ENCODE assay signal across 17 cellular contexts in the genomic region with DNA sequence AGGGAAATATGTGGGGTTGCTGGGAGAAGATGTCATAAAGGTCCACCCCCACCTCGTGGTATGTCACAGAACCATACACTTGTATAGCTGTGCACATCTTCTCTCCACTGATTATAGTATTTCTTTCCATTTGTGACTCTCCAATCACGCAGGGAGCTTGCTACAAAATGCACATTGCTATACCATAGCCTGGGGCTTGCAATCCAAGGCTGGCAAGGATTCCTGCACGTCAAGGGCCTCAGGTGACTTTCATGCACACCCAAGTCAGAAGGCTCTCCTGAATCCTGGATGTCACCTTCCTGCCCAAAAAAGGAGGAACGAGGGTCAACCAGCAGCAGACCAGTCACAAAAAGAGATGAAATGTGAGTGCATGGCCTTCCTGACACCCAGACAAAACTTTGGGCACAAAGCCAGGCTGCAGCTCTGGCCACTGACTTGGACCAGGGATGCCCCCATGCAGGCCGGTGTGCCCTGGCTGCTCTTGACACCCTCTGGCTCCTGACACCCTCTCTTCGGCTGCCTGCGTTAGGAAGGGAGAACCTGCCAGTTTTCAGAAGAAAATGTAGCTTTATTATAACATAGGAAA. TPM values are rescaled to one million over a fixed set of nuclear protein-coding genes. Genes with fewer than 3 reads are reported as not detected.
DNase-seq lines count a peak whose midpoint lies in the region; TF ChIP-seq lines count a peak whose summit lies in the region.
"Had no signal": no experiment of that assay in that cellular context is flagged by ENCODE, and none has a peak within 500 bp of the region (broad histone marks: within the 10 kb centered on the region; RNA-seq: fewer than 3 reads in every experiment).

No MANE protein-coding gene starts in this region.

- H2BK12ac ChIP-seq in H9 (ENCODE audit: insufficient read length, low read depth, low read length): no peak overlapping the region

- no peak for DNase-seq in activated naive CD4-positive, alpha-beta T cell treated with anti-CD3 and anti-CD28 coated beads, Interleukin-2, amount 10 ng/mL, durations not matched to agents 7 days and 5 days
- DNase-seq in activated naive CD4-positive, alpha-beta T cell treated with Interleukin-2 at 50 U/mL for 16 hours: no peak
- no peak for DNase-seq in H9
- peak; percentile 48 for DNase-seq in islet precursor cell
- DNase-seq in NCI-H510A (lab: John Stamatoyannopoulos, UW): no peak
- DNase-seq in immature natural killer cell: no peak
- DNase-seq in GOT3 (lab: John Stamatoyannopoulos, UW): no peak
- DNase-seq: GDM1, HCEC 1CT, MV-4-11, NCI-H2081 treated with DMSO at 0.1 percent for 48 hours, NCI-H2171 treated with DMSO at 0.1 percent for 48 hours, PC-9, RPMI8226 had no signal

- no peak overlapping the region for H2BK15ac ChIP-seq in H9 (ENCODE audit: low read depth, low read length)

- no peak overlapping the region for H3K56ac ChIP-seq in H9 (ENCODE audit: insufficient read length, low read depth, low read length)

- no peaks in the 10 kb centered on the region for H4K20me1 ChIP-seq in H9 (ENCODE audit: control insufficient read depth, insufficient read depth, insufficient read length)

- no peak overlapping the region for H2AK5ac ChIP-seq in H9 (ENCODE audit: insufficient read length, low read length)

- H3K9me3 Mint-ChIP-seq in activated naive CD4-positive, alpha-beta T cell treated with anti-CD3 and anti-CD28 coated beads, Interleukin-2, amount 10 ng/mL, durations not matched to agents 7 days and 5 days: no peaks in the 10 kb centered on the region
- H3K9me3 Mint-ChIP-seq in H9 (peaks cover 0 to 5% of the 10 kb centered on the region in 2 experiments; a peak in 2 of 5 replicates), immature natural killer cell (no peaks in the 10 kb centered on the region)

- no peak overlapping the region for H2AFZ ChIP-seq in H9 (ENCODE audit: low read length)
- H2AFZ ChIP-seq: PC-9 had no signal

- no peak overlapping the region for H3K4me3 Mint-ChIP-seq in activated naive CD4-positive, alpha-beta T cell treated with anti-CD3 and anti-CD28 coated beads, Interleukin-2, amount 10 ng/mL, durations not matched to agents 7 days and 5 days
- H3K4me3 Mint-ChIP-seq in H9 (no peak overlapping the region), immature natural killer cell (no peak overlapping the region)

- H3K23me2 ChIP-seq in H9 (ENCODE audit: insufficient read length, low read depth, low read length, poor library complexity, severe bottlenecking): no peaks in the 10 kb centered on the region

- H3K27ac Mint-ChIP-seq in activated naive CD4-positive, alpha-beta T cell treated with anti-CD3 and anti-CD28 coated beads, Interleukin-2, amount 10 ng/mL, durations not matched to agents 7 days and 5 days: peak overlapping the region; percentile 52
- H3K27ac Mint-ChIP-seq in H9 (peak overlapping the region in 1 of 3 experiments; percentile 55; a peak in 1 of 7 replicates), immature natural killer cell (no peak overlapping the region)

- no peak overlapping the region for H3K9ac ChIP-seq in H9 (ENCODE audit: extremely low read depth, insufficient read length, low read length)

- no peak overlapping the region for H3K27ac ChIP-seq in H9 (ENCODE audit: insufficient read length, low read depth, low read length)
- H3K27ac ChIP-seq: A549, PC-9 had no signal

- WGBS in H9 (ENCODE audit: extremely low coverage, insufficient read length, low lambda C conversion rate): no CpG with 5 or more reads among the region's 7 CpGs

- no peaks in the 10 kb centered on the region for H3K4me1 Mint-ChIP-seq in activated naive CD4-positive, alpha-beta T cell treated with anti-CD3 and anti-CD28 coated beads, Interleukin-2, amount 10 ng/mL, durations not matched to agents 7 days and 5 days
- H3K4me1 Mint-ChIP-seq in H9 (no peaks in the 10 kb centered on the region), immature natural killer cell (no peaks in the 10 kb centered on the region)

- H3K9me3 ChIP-seq in H9 (ENCODE audit: control insufficient read depth, low read depth, low read length): no peaks in the 10 kb centered on the region
- H3K9me3 ChIP-seq: A549, BE2C had no signal

- no peaks in the 10 kb centered on the region for H3K36me3 Mint-ChIP-seq in activated naive CD4-positive, alpha-beta T cell treated with anti-CD3 and anti-CD28 coated beads, Interleukin-2, amount 10 ng/mL, durations not matched to agents 7 days and 5 days
- H3K36me3 Mint-ChIP-seq in H9 (ENCODE audit: insufficient read depth in 1 of 3, low read depth in 3 of 3) (no peaks in the 10 kb centered on the region; a peak in 1 of 7 replicates), immature natural killer cell (no peaks in the 10 kb centered on the region)

- no peaks in the 10 kb centered on the region for H3K79me1 ChIP-seq in H9 (ENCODE audit: insufficient read depth, low read depth, low read length, poor library complexity, severe bottlenecking)

- no peak overlapping the region for H3K18ac ChIP-seq in H9 (ENCODE audit: insufficient read length, low read depth, low read length)

- H3T11ph ChIP-seq in H9 (ENCODE audit: low read length): no peak overlapping the region

- no peak overlapping the region for H3K4me2 ChIP-seq in H9 (ENCODE audit: insufficient read depth, insufficient read length, low read length)
- H3K4me2 ChIP-seq: A549, PC-9 had no signal

- H3K79me2 ChIP-seq in H9 (ENCODE audit: insufficient read depth, low read length): no peaks in the 10 kb centered on the region

- peak overlapping the region; percentile 39; the same call in 1 of the 2 replicates for H3K14ac ChIP-seq in H9 (ENCODE audit: insufficient read depth, low read length)

- no peaks in the 10 kb centered on the region for H3K27me3 ChIP-seq in H9 (ENCODE audit: insufficient read depth, low read length)
- H3K27me3 ChIP-seq: BE2C had no signal

- no peak overlapping the region for H4K8ac ChIP-seq in H9 (replicated peaks; ENCODE audit: insufficient read length, low read depth, low read length)

- no peak overlapping the region for H2BK5ac ChIP-seq in H9 (ENCODE audit: insufficient read length, low read length)

- H2BK120ac ChIP-seq in H9 (ENCODE audit: low read depth, low read length, poor library complexity, severe bottlenecking): no peak overlapping the region

- no peak overlapping the region for H4K5ac ChIP-seq in H9 (ENCODE audit: insufficient read length, low read depth, low read length)

- H3K4me1 ChIP-seq in H9 (ENCODE audit: insufficient read depth, low read length): no peaks in the 10 kb centered on the region
- H3K4me1 ChIP-seq: A549, BE2C had no signal

- no peak for TF ChIP-seq CTCF in H9 (conservative IDR thresholded peaks at IDR 0.05)

- H2BK20ac ChIP-seq in H9 (ENCODE audit: low read depth, low read length, poor library complexity, severe bottlenecking): no peak overlapping the region

- H3K27me3 Mint-ChIP-seq in activated naive CD4-positive, alpha-beta T cell treated with anti-CD3 and anti-CD28 coated beads, Interleukin-2, amount 10 ng/mL, durations not matched to agents 7 days and 5 days: peaks cover 29% of the 10 kb centered on the region
- H3K27me3 Mint-ChIP-seq in H9 (ENCODE audit: low read depth) (peaks cover 2% of the 10 kb centered on the region), immature natural killer cell (ENCODE audit: low read depth in 3 of 3) (peaks cover 4 to 15% (median 6%) of the 10 kb centered on the region in 3 donors)

- H3K23ac ChIP-seq in H9 (ENCODE audit: insufficient read length, low read depth, low read length): no peak overlapping the region

- CTCF ChIA-PET in activated naive CD4-positive, alpha-beta T cell treated with anti-CD3 and anti-CD28 coated beads, Interleukin-2, amount 10 ng/mL, durations not matched to agents 7 days and 5 days (lab: Charles Lee): no interaction called here

- no peak overlapping the region for H4K91ac ChIP-seq in H9 (ENCODE audit: insufficient read length, low read depth, low read length)

- no peak overlapping the region for H3K4ac ChIP-seq in H9 (ENCODE audit: low read depth, low read length)

RNA-seq across cellular contexts. Expression of a gene that starts 12.1 kb away (rescaled TPM):
- 0.77 and 0.83 TPM in 2 replicates for total RNA-seq in H9 (2021)
- not detected for polyA plus RNA-seq in immature natural killer cell
- total RNA-seq: HT1080 had no signal

RNA-seq across cellular contexts. Expression of a gene that starts 44.6 kb away (rescaled TPM):
- total RNA-seq in H9 (2021): 101 and 109 TPM in 2 replicates
- polyA plus RNA-seq in immature natural killer cell: 10 to 100 TPM in 2 of 3 donors, 1 to 10 TPM in 1; 7.0 to 17.2 (median 11.9) TPM
